1 cellular context compared by ENCODE assay signal in the genomic region with DNA sequence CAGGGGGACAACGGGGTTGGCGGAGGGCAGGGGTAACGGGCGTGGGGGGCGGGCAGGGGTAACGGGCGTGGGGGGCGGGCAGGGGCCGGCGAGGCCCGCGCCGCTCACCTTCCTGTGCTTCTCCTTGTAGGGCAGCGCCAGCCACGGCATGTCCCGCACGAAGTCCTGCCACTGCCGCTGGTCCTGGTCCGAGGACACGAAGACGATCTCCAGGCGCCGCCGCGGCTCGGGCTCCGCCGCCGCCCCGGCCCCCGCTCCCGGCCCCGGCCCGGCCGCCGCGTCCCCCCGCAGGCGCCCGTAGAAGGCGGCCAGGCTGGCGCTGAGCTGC.
TF ChIP-seq lines count a peak whose summit lies in the region.

No MANE protein-coding gene starts in this region.

TF ChIP-seq in K562, 482 proteins besides CTCF, POLR2A, EP300 and RAD21:
- TF ChIP-seq, protein P1, sequence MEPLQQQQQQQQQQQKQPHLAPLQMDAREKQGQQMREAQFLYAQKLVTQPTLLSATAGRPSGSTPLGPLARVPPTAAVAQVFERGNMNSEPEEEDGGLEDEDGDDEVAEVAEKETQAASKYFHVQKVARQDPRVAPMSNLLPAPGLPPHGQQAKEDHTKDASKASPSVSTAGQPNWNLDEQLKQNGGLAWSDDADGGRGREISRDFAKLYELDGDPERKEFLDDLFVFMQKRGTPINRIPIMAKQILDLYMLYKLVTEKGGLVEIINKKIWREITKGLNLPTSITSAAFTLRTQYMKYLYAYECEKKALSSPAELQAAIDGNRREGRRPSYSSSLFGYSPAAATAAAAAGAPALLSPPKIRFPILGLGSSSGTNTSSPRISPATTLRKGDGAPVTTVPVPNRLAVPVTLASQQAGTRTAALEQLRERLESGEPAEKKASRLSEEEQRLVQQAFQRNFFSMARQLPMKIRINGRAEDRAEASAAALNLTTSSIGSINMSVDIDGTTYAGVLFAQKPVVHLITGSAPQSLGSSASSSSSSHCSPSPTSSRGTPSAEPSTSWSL (CRISPR knock-in tag; IDR thresholded peaks at IDR 0.05; ENCODE audit: borderline replicate concordance) = no peak
- TF ChIP-seq ZNF354B (CRISPR knock-in tag; IDR thresholded peaks at IDR 0.05) (no peak), YY1 (IDR thresholded peaks at IDR 0.05; ENCODE audit: borderline replicate concordance in 1 of 3, control insufficient read depth in 1 of 3, extremely low read depth in 1 of 3, insufficient read depth in 3 of 3, insufficient read length in 1 of 3, insufficient replicate concordance in 2 of 3, low read depth in 1 of 3, low read length in 2 of 3) (no peak), BRCA1 (IDR thresholded peaks at IDR 0.05) (no peak), BRCA1 (CRISPR knock-in tag; IDR thresholded peaks at IDR 0.05) (no peak), CXXC5 (CRISPR knock-in tag; IDR thresholded peaks at IDR 0.05) (no peak), ZNF282 (CRISPR knock-in tag; IDR thresholded peaks at IDR 0.05) (no peak), ZNF561 (CRISPR knock-in tag; conservative IDR thresholded peaks at IDR 0.05) (no peak), PHF21A (IDR thresholded peaks at IDR 0.05; ENCODE audit: borderline replicate concordance, low read depth) (no peak), ILK (tag; IDR thresholded peaks at IDR 0.05; ENCODE audit: borderline replicate concordance, low read depth) (no peak), ZNF184 (CRISPR knock-in tag; IDR thresholded peaks at IDR 0.05) (no peak)
- TF ChIP-seq, protein P2, sequence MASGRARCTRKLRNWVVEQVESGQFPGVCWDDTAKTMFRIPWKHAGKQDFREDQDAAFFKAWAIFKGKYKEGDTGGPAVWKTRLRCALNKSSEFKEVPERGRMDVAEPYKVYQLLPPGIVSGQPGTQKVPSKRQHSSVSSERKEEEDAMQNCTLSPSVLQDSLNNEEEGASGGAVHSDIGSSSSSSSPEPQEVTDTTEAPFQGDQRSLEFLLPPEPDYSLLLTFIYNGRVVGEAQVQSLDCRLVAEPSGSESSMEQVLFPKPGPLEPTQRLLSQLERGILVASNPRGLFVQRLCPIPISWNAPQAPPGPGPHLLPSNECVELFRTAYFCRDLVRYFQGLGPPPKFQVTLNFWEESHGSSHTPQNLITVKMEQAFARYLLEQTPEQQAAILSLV (tag; IDR thresholded peaks at IDR 0.05) = no peak
- TF ChIP-seq, protein P3, sequence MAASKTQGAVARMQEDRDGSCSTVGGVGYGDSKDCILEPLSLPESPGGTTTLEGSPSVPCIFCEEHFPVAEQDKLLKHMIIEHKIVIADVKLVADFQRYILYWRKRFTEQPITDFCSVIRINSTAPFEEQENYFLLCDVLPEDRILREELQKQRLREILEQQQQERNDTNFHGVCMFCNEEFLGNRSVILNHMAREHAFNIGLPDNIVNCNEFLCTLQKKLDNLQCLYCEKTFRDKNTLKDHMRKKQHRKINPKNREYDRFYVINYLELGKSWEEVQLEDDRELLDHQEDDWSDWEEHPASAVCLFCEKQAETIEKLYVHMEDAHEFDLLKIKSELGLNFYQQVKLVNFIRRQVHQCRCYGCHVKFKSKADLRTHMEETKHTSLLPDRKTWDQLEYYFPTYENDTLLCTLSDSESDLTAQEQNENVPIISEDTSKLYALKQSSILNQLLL (CRISPR knock-in tag; IDR thresholded peaks at IDR 0.05; ENCODE audit: borderline replicate concordance) = no peak
- TF ChIP-seq, protein P4, sequence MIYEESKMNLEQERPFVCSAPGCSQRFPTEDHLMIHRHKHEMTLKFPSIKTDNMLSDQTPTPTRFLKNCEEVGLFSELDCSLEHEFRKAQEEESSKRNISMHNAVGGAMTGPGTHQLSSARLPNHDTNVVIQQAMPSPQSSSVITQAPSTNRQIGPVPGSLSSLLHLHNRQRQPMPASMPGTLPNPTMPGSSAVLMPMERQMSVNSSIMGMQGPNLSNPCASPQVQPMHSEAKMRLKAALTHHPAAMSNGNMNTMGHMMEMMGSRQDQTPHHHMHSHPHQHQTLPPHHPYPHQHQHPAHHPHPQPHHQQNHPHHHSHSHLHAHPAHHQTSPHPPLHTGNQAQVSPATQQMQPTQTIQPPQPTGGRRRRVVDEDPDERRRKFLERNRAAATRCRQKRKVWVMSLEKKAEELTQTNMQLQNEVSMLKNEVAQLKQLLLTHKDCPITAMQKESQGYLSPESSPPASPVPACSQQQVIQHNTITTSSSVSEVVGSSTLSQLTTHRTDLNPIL (CRISPR knock-in tag; IDR thresholded peaks at IDR 0.05) = no peak
- TF ChIP-seq, protein P5, sequence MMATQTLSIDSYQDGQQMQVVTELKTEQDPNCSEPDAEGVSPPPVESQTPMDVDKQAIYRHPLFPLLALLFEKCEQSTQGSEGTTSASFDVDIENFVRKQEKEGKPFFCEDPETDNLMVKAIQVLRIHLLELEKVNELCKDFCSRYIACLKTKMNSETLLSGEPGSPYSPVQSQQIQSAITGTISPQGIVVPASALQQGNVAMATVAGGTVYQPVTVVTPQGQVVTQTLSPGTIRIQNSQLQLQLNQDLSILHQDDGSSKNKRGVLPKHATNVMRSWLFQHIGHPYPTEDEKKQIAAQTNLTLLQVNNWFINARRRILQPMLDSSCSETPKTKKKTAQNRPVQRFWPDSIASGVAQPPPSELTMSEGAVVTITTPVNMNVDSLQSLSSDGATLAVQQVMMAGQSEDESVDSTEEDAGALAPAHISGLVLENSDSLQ (IDR thresholded peaks at IDR 0.05) = no peak
TF ChIP-seq in K562: peak in this region for 0.
